ENCODE assay signal across 1 cellular context in the genomic region with DNA sequence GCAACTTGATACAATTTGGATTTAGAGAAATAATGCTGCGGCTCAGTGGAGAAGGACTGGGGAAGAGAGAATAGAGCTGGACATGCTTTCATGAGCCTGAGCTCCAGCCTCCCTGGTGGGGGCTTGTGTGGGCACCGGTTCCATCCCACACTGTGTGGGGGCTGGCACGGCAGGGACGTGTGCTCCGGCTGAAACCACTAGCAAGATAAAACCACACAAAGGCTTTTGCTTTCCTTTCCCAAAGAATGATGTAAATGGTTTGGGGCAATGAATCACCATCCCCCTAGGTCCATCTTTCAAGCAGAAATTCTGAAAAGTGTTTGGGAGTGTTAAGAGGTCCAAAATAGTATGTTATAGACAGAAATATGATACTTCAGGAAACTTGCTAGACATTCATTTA.
TF ChIP-seq lines count a peak whose summit lies in the region.

No MANE protein-coding gene starts in this region.

TF ChIP-seq in IMR-90, 13 proteins besides CTCF, POLR2A, EP300 and RAD21 (continued from another document):
- TF ChIP-seq CEBPB (IDR thresholded peaks at IDR 0.05; ENCODE audit: low read depth, low read length) (peak; percentile 38; the same call in 1 of the 2 replicates), MXI1 (IDR thresholded peaks at IDR 0.05; ENCODE audit: borderline replicate concordance, low read depth, low read length) (no peak), FOS (IDR thresholded peaks at IDR 0.05; ENCODE audit: low read depth, low read length) (0 out of 2 replicates have a peak, but pooled peaks have one; percentile 3), MAZ (IDR thresholded peaks at IDR 0.05; ENCODE audit: borderline replicate concordance, low read depth, low read length) (peak; percentile 64), BHLHE40 (IDR thresholded peaks at IDR 0.05; ENCODE audit: low read depth, low read length) (peak; percentile 68)
